Comparison of ENCODE assay signal across 9 cellular contexts in the genomic region with DNA sequence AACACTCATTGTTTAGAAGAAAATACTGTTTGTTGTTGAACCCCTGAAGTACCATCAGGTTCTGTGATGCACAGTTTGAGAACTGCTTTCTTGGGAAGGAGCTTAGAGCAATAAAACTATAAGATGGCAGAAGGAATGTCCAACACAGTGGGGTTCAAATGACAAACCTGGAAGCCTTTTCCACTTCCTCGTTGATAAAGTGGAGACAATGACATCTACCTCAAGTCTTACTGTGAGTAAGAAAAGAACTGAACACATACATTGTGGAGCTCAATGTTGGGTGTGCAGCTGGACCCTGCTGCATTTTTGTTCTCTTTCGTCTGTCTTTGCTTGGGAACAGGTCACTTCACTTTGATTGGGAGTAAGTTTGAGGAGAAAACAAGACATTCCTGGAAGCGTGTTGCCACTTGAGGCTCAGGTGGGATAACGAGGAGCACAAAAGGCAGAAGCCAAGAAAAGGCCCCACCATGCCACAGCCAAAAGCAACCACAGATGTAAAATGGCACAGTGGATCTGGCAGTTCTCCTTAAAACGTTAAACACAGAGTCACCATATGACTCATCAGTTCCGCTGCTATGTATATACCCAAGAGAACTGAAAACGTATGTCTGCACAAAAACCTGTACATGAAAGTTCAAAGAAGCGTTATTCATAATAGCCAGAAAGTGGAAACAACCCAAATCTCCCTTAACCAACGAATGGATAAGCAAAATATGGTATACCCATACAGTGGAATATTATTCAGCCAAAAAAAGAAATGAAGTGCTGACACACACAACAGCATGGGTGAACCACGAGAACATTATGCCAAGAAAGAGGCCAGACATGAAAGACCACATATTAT. TPM values are rescaled to one million over a fixed set of nuclear protein-coding genes. Genes with fewer than 3 reads are reported as not detected.
DNase-seq lines count a peak whose midpoint lies in the region; ATAC-seq and TF ChIP-seq lines count a peak whose summit lies in the region.
"Had no signal": no experiment of that assay in that cellular context is flagged by ENCODE, and none has a peak within 500 bp of the region (broad histone marks: within the 10 kb centered on the region; RNA-seq: fewer than 3 reads in every experiment).

No MANE protein-coding gene starts in this region.

- H3K9me3 ChIP-seq in MM.1S (replicated peaks; ENCODE audit: insufficient read depth, low read length) (no peaks in the 10 kb centered on the region), SJCRH30 (replicated peaks) (no peaks in the 10 kb centered on the region), heart left ventricle (no peaks in the 10 kb centered on the region)

- no peaks in the 10 kb centered on the region for H4K20me1 ChIP-seq in MM.1S (ENCODE audit: insufficient read depth, low read length)

- ATAC-seq in GM18520 (IDR thresholded peaks at IDR 0.05; ENCODE audit: unreplicated experiment) (peak; percentile 73), esophagus mucosa (peak; percentile 63), heart left ventricle (no peak)

- TF ChIP-seq CTCF in MM.1S (IDR thresholded peaks at IDR 0.05; ENCODE audit: low read length), result no peak
- TF ChIP-seq CTCF in heart left ventricle (IDR thresholded peaks at IDR 0.05), result no peak

- H3K79me2 ChIP-seq in MM.1S (ENCODE audit: low read length), result peaks cover 74% of the 10 kb centered on the region

- peaks cover 60% of the 10 kb centered on the region for H3K4me1 ChIP-seq in MM.1S (ENCODE audit: low read length)
- H3K4me1 ChIP-seq in SJCRH30, result no peaks in the 10 kb centered on the region
- peaks cover 0 to 48% (median 0%) of the 10 kb centered on the region in 12 donors for H3K4me1 ChIP-seq in heart left ventricle

- peak overlapping the region; percentile 12; the same call in 1 of the 2 replicates for H3K4me3 ChIP-seq in MM.1S (ENCODE audit: low read length)
- H3K4me3 ChIP-seq in SJCRH30, result no peak overlapping the region
- no peak overlapping the region for H3K4me3 ChIP-seq in heart left ventricle

- WGBS in heart left ventricle, 4 donors, result 74 to 83% (median 81%) methylated on average over 10 of the region's 10 CpGs

- peaks cover 51% of the 10 kb centered on the region for H3F3A ChIP-seq in MM.1S (ENCODE audit: insufficient read depth, low read length)

- TF ChIP-seq POLR2A in heart left ventricle (IDR thresholded peaks at IDR 0.05), result no peak

- no peak overlapping the region for H2AFZ ChIP-seq in MM.1S (ENCODE audit: low read length)

- H3K27ac ChIP-seq in MM.1S (ENCODE audit: low read length), result peak overlapping the region; percentile 96
- H3K27ac ChIP-seq in SJCRH30, result no peak overlapping the region
- peak overlapping the region in 1 of 12 donors; percentile 19 for H3K27ac ChIP-seq in heart left ventricle
- H3K27ac ChIP-seq: epithelial cell of prostate had no signal

- H3K27me3 ChIP-seq in MM.1S (replicated peaks; ENCODE audit: insufficient read depth, low read length) (no peaks in the 10 kb centered on the region), SJCRH30 (no peaks in the 10 kb centered on the region), heart left ventricle (no peaks in the 10 kb centered on the region)

- H3K4me2 ChIP-seq in MM.1S (ENCODE audit: low read depth, low read length), result peak overlapping the region; percentile 58

- peak overlapping the region; percentile 37 for H3K9ac ChIP-seq in MM.1S (ENCODE audit: low read length)

- intact Hi-C loops in heart left ventricle (cut with DNase I), result no loop called here

- H3K9me2 ChIP-seq in MM.1S (replicated peaks; ENCODE audit: insufficient read depth, low read length), result no peaks in the 10 kb centered on the region

- peak; percentile 65 for DNase-seq in HCEC 1CT
- DNase-seq in MM.1S, result peak; percentile 93
- DNase-seq in DMS 273 (lab: John Stamatoyannopoulos, UW; ENCODE audit: unreplicated experiment), result no peak
- no peak for DNase-seq in SJCRH30
- no peak for DNase-seq in heart left ventricle
- no peak for DNase-seq in AML-193 (lab: John Stamatoyannopoulos, UW)

- H3K36me3 ChIP-seq in MM.1S (replicated peaks; ENCODE audit: insufficient read depth, low read length) (no peaks in the 10 kb centered on the region), SJCRH30 (no peaks in the 10 kb centered on the region), heart left ventricle (no peaks in the 10 kb centered on the region)

RNA-seq across cellular contexts. Expression of a gene that starts 42.9 kb away (rescaled TPM):
- total RNA-seq in esophagus mucosa (188 TPM), heart left ventricle (100 to 1,000 TPM; 118 to 244 (median 197) TPM)
- 349 and 397 TPM in 2 replicates for total RNA-seq in SJCRH30 (2014; rRNA removed; shearing (Covaris generic))
- polyA plus RNA-seq in heart left ventricle, result 100 to 1,000 TPM; 127 to 146 TPM

Comparison
In these comparisons a context has a peak if more than half of its experiments do, and no peak if none do; other contexts are left out.
1. ATAC-seq: peak in GM18520 (single experiment) and esophagus mucosa (single experiment); none in heart left ventricle (0 of 4).
2. DNase-seq: peak in HCEC 1CT (single experiment) and MM.1S (single experiment); none in DMS 273 (single experiment), SJCRH30 (0 of 2), heart left ventricle (0 of 5) and AML-193 (0 of 2).